ENCODE assay signal across 2 cellular contexts in the genomic region with DNA sequence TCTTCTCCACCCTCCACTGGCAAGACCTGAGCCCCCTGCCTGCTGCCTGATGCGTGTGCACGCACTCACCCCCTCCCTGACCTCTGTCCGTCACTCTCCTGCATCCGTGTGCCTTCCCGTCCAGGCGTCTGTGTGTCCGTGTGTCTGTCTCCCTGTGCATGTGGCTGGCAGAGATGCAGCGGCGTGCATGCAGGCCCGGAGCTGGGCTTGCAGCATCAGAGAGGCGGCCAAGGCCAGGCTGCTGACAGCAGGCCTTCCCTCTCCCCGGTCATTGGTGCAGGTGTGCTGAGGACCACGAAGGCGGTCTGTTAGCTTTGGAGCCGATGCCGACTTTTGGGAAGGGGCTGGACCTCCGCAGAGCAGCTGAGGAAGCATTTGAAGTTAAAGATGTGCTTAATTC.
TF ChIP-seq lines count a peak whose summit lies in the region.

No MANE protein-coding gene starts in this region.

TF ChIP-seq in H1, 55 proteins besides CTCF, POLR2A, EP300 and RAD21:
- no peak for TF ChIP-seq JUN (IDR thresholded peaks at IDR 0.05; ENCODE audit: low read depth, low read length)

TF ChIP-seq in HepG2, 621 proteins besides CTCF, POLR2A, EP300 and RAD21:
- TF ChIP-seq NBN (conservative IDR thresholded peaks at IDR 0.05) (no peak), BRD4 (CRISPR knock-in tag; IDR thresholded peaks at IDR 0.05) (no peak), HOXA5 (CRISPR knock-in tag; IDR thresholded peaks at IDR 0.05) (no peak), ZNF460 (CRISPR knock-in tag; IDR thresholded peaks at IDR 0.05; ENCODE audit: borderline replicate concordance) (no peak), TFE3 (CRISPR knock-in tag; IDR thresholded peaks at IDR 0.05) (no peak), ZNF337 (CRISPR knock-in tag; IDR thresholded peaks at IDR 0.05; ENCODE audit: borderline replicate concordance, low read depth) (no peak)
